24 cellular contexts compared by ENCODE assay signal in genomic region chr3:62686486-62686885, GRCh38.
DNase-seq lines count a peak whose midpoint lies in the region; ATAC-seq and TF ChIP-seq lines count a peak whose summit lies in the region.
"Had no signal": no experiment of that assay in that cellular context is flagged by ENCODE, and none has a peak within 500 bp of the region (broad histone marks: within the 10 kb centered on the region; RNA-seq: fewer than 3 reads in every experiment).

No MANE protein-coding gene starts in this region.

- H3K4me2 ChIP-seq in mammary epithelial cell (ENCODE audit: insufficient read depth, low read depth, low read length) (peak overlapping the region; percentile 60), skeletal muscle satellite cell (ENCODE audit: low read length) (peak overlapping the region; percentile 58)

- H3K36me3 ChIP-seq in mammary epithelial cell (ENCODE audit: insufficient read depth, low read length) (no peaks in the 10 kb centered on the region), skeletal muscle satellite cell (ENCODE audit: insufficient read depth, low read length) (no peaks in the 10 kb centered on the region)
- H3K36me3 ChIP-seq: prostate gland, thoracic aorta had no signal

- no peaks in the 10 kb centered on the region for H3K4me1 Mint-ChIP-seq in T-helper 17 cell
- H3K4me1 Mint-ChIP-seq: CD4-positive, alpha-beta memory T cell; stimulated activated naive B cell treated with anti-CD40 and anti-IgM and Interleukin-4, amounts not matched to agents 10 μg/mL and 1 μg/mL and 100 μg/mL, for 72 hours had no signal

- no peak overlapping the region for H3K9ac ChIP-seq in mammary epithelial cell (ENCODE audit: insufficient read depth, low read length)
- peak overlapping the region; percentile 57 for H3K9ac ChIP-seq in skeletal muscle satellite cell (ENCODE audit: low read depth, low read length)

- H3K4me1 ChIP-seq in mammary epithelial cell (ENCODE audit: insufficient read depth, low read length) (peaks cover 26% of the 10 kb centered on the region), skeletal muscle satellite cell (ENCODE audit: control insufficient read depth, insufficient read depth, low read length) (peaks cover 33% of the 10 kb centered on the region)
- H3K4me1 ChIP-seq: prostate gland had no signal

- dilution Hi-C loops in mammary epithelial cell (cut with HindIII; ENCODE audit: low sequenced_read_pairs) = no loop called here

- no peaks in the 10 kb centered on the region for H3K27me3 Mint-ChIP-seq in T-helper 17 cell
- H3K27me3 Mint-ChIP-seq: activated T-cell treated with anti-CD3 and anti-CD28 coated beads, Interleukin-2, amount 50 U/mL, for 24 hours; stimulated activated naive B cell treated with anti-CD40 and anti-IgM and Interleukin-4, amounts not matched to agents 10 μg/mL and 1 μg/mL and 100 μg/mL, for 72 hours had no signal

- H3K36me3 Mint-ChIP-seq in T-helper 17 cell (ENCODE audit: low read depth) = no peaks in the 10 kb centered on the region
- H3K36me3 Mint-ChIP-seq: CD4-positive, alpha-beta memory T cell; stimulated activated naive B cell treated with anti-CD40 and anti-IgM and Interleukin-4, amounts not matched to agents 10 μg/mL and 1 μg/mL and 100 μg/mL, for 72 hours had no signal

- H3K4me3 ChIP-seq in mammary epithelial cell (replicated peaks in 1 of 3; ENCODE audit: insufficient read depth in 1 of 3, low read depth in 2 of 3, low read length in 3 of 3) = no peak overlapping the region
- H3K4me3 ChIP-seq in fibroblast of the aortic adventitia (ENCODE audit: low read depth, low read length) = no peak overlapping the region
- peak overlapping the region; percentile 41 for H3K4me3 ChIP-seq in skeletal muscle satellite cell (ENCODE audit: low read length)
- H3K4me3 ChIP-seq: mucosa of descending colon, prostate gland, skin epidermis, thoracic aorta had no signal

- H3K27ac ChIP-seq in mammary epithelial cell (ENCODE audit: insufficient read depth, low read depth, low read length) = peak overlapping the region; percentile 14
- H3K27ac ChIP-seq: prostate gland, thoracic aorta had no signal

- H3K27ac Mint-ChIP-seq in T-helper 17 cell = no peak overlapping the region
- H3K27ac Mint-ChIP-seq: activated naive CD4-positive, alpha-beta T cell treated with anti-CD3 and anti-CD28 coated beads for 36 hours; activated T-cell treated with anti-CD3 and anti-CD28 coated beads, Interleukin-2, amount 50 U/mL, for 24 hours; CD4-positive, alpha-beta memory T cell; stimulated activated naive B cell treated with anti-CD40 and anti-IgM and Interleukin-4, amounts not matched to agents 10 μg/mL and 1 μg/mL and 100 μg/mL, for 72 hours had no signal

- no peak for ATAC-seq in T-helper 17 cell
- ATAC-seq: activated CD4-positive, CD25-positive, alpha-beta regulatory T cell treated with anti-CD3 and anti-CD28 coated beads, Interleukin-2, amount 50 U/mL, for 24 hours; HCT116; mucosa of descending colon; stimulated activated naive B cell treated with anti-CD40 and anti-IgM and Interleukin-4, amounts not matched to agents 10 μg/mL and 1 μg/mL and 100 μg/mL, for 72 hours had no signal

- peak; percentile 56 for DNase-seq in HS-5 (ENCODE audit: low read depth)
- DNase-seq in mammary epithelial cell = peak; percentile 70
- DNase-seq in fibroblast of the aortic adventitia (ENCODE audit: low read depth) = peak; percentile 15
- DNase-seq in hepatic stellate cell (ENCODE audit: low spot score) = no peak
- DNase-seq in T-helper 17 cell = no peak
- no peak for DNase-seq in T-helper 1 cell
- DNase-seq: activated naive CD4-positive, alpha-beta T cell treated with anti-CD3 and anti-CD28 coated beads for 36 hours; activated T-cell treated with anti-CD3 and anti-CD28 coated beads, Interleukin-2, amount 50 U/mL, for 24 hours; aorta; CD4-positive, alpha-beta memory T cell; DMS53; GF-D8; hippocampal formation; islet precursor cell; mucosa of descending colon; NCI-H146; stimulated activated CD4-positive, alpha-beta T cell treated with anti-CD3 and anti-CD28 coated beads, Interleukin-2, amount 100 ng/mL, for 24 hours; stimulated activated naive B cell treated with anti-CD40 and anti-IgM and Interleukin-4, amounts not matched to agents 10 μg/mL and 1 μg/mL and 100 μg/mL, for 72 hours had no signal

- H4K20me1 ChIP-seq in mammary epithelial cell (ENCODE audit: insufficient read depth, low read length) = no peaks in the 10 kb centered on the region

- intact Hi-C loops in mammary epithelial cell (cut with micrococcal nuclease) = no loop called here

- H2AFZ ChIP-seq in mammary epithelial cell (ENCODE audit: low read depth, low read length) = no peak overlapping the region

- H3K4me3 Mint-ChIP-seq in T-helper 17 cell = no peak overlapping the region
- H3K4me3 Mint-ChIP-seq: activated naive CD4-positive, alpha-beta T cell treated with anti-CD3 and anti-CD28 coated beads for 36 hours; activated T-cell treated with anti-CD3 and anti-CD28 coated beads, Interleukin-2, amount 50 U/mL, for 24 hours; CD4-positive, alpha-beta memory T cell; stimulated activated naive B cell treated with anti-CD40 and anti-IgM and Interleukin-4, amounts not matched to agents 10 μg/mL and 1 μg/mL and 100 μg/mL, for 72 hours had no signal

- in situ Hi-C loops in mammary epithelial cell (cut with MboI; ENCODE audit: low sequenced_read_pairs in 2 of 2) = no loop called here

- no TSS peak for BruUV-seq in mammary epithelial cell (replicated peaks; lab: Mats Ljungman, UMichigan)

- WGBS in mammary epithelial cell (ENCODE audit: low coverage, missing lambda C conversion rate) = 0% methylated on average over 1 of the region's 1 CpG

- H3K9me3 ChIP-seq in mammary epithelial cell (replicated peaks; ENCODE audit: insufficient read depth, low read length) = no peaks in the 10 kb centered on the region
- H3K9me3 ChIP-seq in skeletal muscle satellite cell (replicated peaks; ENCODE audit: low read length) = no peaks in the 10 kb centered on the region
- no peaks in the 10 kb centered on the region for H3K9me3 ChIP-seq in T-helper 17 cell (ENCODE audit: control insufficient read depth, low read length, poor library complexity, severe bottlenecking)
- H3K9me3 ChIP-seq: mucosa of descending colon, prostate gland, thoracic aorta had no signal

- H3K27me3 ChIP-seq in mammary epithelial cell (ENCODE audit: insufficient read depth, low read length) (no peaks in the 10 kb centered on the region), skeletal muscle satellite cell (ENCODE audit: control insufficient read depth, insufficient read depth, low read length) (no peaks in the 10 kb centered on the region)

- CTCF ChIA-PET in mammary epithelial cell (lab: Charles Lee; ENCODE audit: low non-redundant PET) = no interaction called here

- TF ChIP-seq CTCF in mammary epithelial cell (conservative IDR thresholded peaks at IDR 0.05 in 1 of 2, IDR thresholded peaks at IDR 0.05 in 1 of 2; ENCODE audit: extremely low read depth in 1 of 2, insufficient read depth in 1 of 2, low read depth in 1 of 2, low read length in 2 of 2) (no peak), fibroblast of the aortic adventitia (IDR thresholded peaks at IDR 0.05; ENCODE audit: insufficient read depth, low read length) (no peak)

- no peaks in the 10 kb centered on the region for H3K79me2 ChIP-seq in mammary epithelial cell (ENCODE audit: insufficient read depth, low read length)

Comparison
In these comparisons a context has a peak if more than half of its experiments do, and no peak if none do; other contexts are left out.
1. DNase-seq: peak in HS-5 (single experiment), mammary epithelial cell (single experiment) and fibroblast of the aortic adventitia (single experiment); none in hepatic stellate cell (single experiment), T-helper 17 cell (0 of 3) and T-helper 1 cell (0 of 5).